ENCODE assay signal across 10 cellular contexts in the genomic region with DNA sequence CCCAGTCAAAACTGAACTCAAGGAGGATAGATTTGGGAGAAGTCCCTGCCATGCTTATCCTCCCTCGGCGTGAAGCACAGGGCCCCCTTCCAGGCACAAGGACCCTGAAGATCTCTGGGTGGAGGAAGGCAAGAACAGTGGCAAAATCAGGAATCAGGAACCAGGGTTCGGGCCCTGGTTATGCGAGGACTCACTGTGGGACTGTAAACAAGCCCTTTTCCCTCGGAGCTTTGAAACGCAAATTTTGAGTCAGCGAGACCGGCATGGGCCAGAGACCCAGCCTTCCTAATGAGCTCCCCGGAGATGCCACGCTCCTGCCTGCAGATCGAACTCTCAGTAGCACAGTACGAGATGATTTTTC.
DNase-seq lines count a peak whose midpoint lies in the region; ATAC-seq and TF ChIP-seq lines count a peak whose summit lies in the region.
"Had no signal": no experiment of that assay in that cellular context is flagged by ENCODE, and none has a peak within 500 bp of the region (broad histone marks: within the 10 kb centered on the region; RNA-seq: fewer than 3 reads in every experiment).

No MANE protein-coding gene starts in this region.

- H3K4me1 ChIP-seq in stomach smooth muscle (ENCODE audit: control insufficient read depth, insufficient read depth, low read length) = peaks cover 29% of the 10 kb centered on the region

- H3K9ac ChIP-seq in stomach smooth muscle (ENCODE audit: low read length in 2 of 2) = peak overlapping the region in 1 of 2 donors; percentile 19

- no peaks in the 10 kb centered on the region for H3K36me3 ChIP-seq in stomach smooth muscle (ENCODE audit: control insufficient read depth in 2 of 2, insufficient read depth in 2 of 2, low read length in 2 of 2)

- no peaks in the 10 kb centered on the region for H3K9me3 ChIP-seq in stomach smooth muscle (ENCODE audit: control insufficient read depth in 2 of 2, low read length in 2 of 2)

- peaks cover 4% of the 10 kb centered on the region for H3K36me3 Mint-ChIP-seq in T-helper 1 cell treated with Interleukin-12 subunit alpha and Interleukin-12 subunit beta and Interleukin-4 antibody, amounts not matched to agents 30 μg/mL and 1 μg/mL, for 36 hours (ENCODE audit: low read depth)
- H3K36me3 Mint-ChIP-seq in activated CD8-positive, alpha-beta T cell treated with anti-CD3 and anti-CD28 coated beads, Interleukin-2, amount 10 ng/mL, durations not matched to agents 7 days and 5 days (ENCODE audit: low read depth) = peaks cover 8% of the 10 kb centered on the region

- TF ChIP-seq CTCF in GM10266 (IDR thresholded peaks at IDR 0.05; ENCODE audit: control insufficient read depth, insufficient read depth, low read depth, missing control alignments) (no peak), GM13976 (IDR thresholded peaks at IDR 0.05; ENCODE audit: borderline replicate concordance, control extremely low read depth, extremely low read depth, insufficient read depth, missing control alignments) (no peak)

- H3K27me3 Mint-ChIP-seq in T-helper 1 cell treated with Interleukin-12 subunit alpha and Interleukin-12 subunit beta and Interleukin-4 antibody, amounts not matched to agents 30 μg/mL and 1 μg/mL, for 36 hours (ENCODE audit: low read depth) = peaks cover 53% of the 10 kb centered on the region
- H3K27me3 Mint-ChIP-seq in activated CD8-positive, alpha-beta T cell treated with anti-CD3 and anti-CD28 coated beads, Interleukin-2, amount 10 ng/mL, durations not matched to agents 7 days and 5 days (ENCODE audit: low read depth) = peaks cover 10% of the 10 kb centered on the region

- POLR2A ChIA-PET in activated CD8-positive, alpha-beta T cell treated with anti-CD3 and anti-CD28 coated beads, Interleukin-2, amount 10 ng/mL, durations not matched to agents 7 days and 5 days (lab: Charles Lee) = interaction anchor here (0.6 kb wide), 1 partner anchor 83 kb away, joined by 3 read pairs; no protein-coding TSS in a partner anchor

- H3K9me3 Mint-ChIP-seq in T-helper 1 cell treated with Interleukin-12 subunit alpha and Interleukin-12 subunit beta and Interleukin-4 antibody, amounts not matched to agents 30 μg/mL and 1 μg/mL, for 36 hours = peaks cover 4% of the 10 kb centered on the region
- H3K9me3 Mint-ChIP-seq in activated CD8-positive, alpha-beta T cell treated with anti-CD3 and anti-CD28 coated beads, Interleukin-2, amount 10 ng/mL, durations not matched to agents 7 days and 5 days (ENCODE audit: insufficient read depth) = peaks cover 3% of the 10 kb centered on the region
- H3K9me3 Mint-ChIP-seq: activated naive CD4-positive, alpha-beta T cell treated with anti-CD3 and anti-CD28 coated beads for 36 hours had no signal

- peaks cover 57% of the 10 kb centered on the region for H3K4me1 Mint-ChIP-seq in T-helper 1 cell treated with Interleukin-12 subunit alpha and Interleukin-12 subunit beta and Interleukin-4 antibody, amounts not matched to agents 30 μg/mL and 1 μg/mL, for 36 hours (ENCODE audit: low read depth)
- H3K4me1 Mint-ChIP-seq in activated CD8-positive, alpha-beta T cell treated with anti-CD3 and anti-CD28 coated beads, Interleukin-2, amount 10 ng/mL, durations not matched to agents 7 days and 5 days (ENCODE audit: low read depth) = peaks cover 77% of the 10 kb centered on the region

- ATAC-seq in activated CD8-positive, alpha-beta T cell treated with anti-CD3 and anti-CD28 coated beads, Interleukin-2, amount 10 ng/mL, durations not matched to agents 7 days and 5 days = no peak
- no peak for ATAC-seq in HG02885 (IDR thresholded peaks at IDR 0.05; ENCODE audit: poor library complexity, unreplicated experiment)

- peak overlapping the region; percentile 58 to 69 for H3K4me3 ChIP-seq in stomach smooth muscle (ENCODE audit: low read length in 2 of 2)

- peak overlapping the region; percentile 79 for H3K27ac Mint-ChIP-seq in T-helper 1 cell treated with Interleukin-12 subunit alpha and Interleukin-12 subunit beta and Interleukin-4 antibody, amounts not matched to agents 30 μg/mL and 1 μg/mL, for 36 hours
- peak overlapping the region; percentile 97 for H3K27ac Mint-ChIP-seq in activated CD8-positive, alpha-beta T cell treated with anti-CD3 and anti-CD28 coated beads, Interleukin-2, amount 10 ng/mL, durations not matched to agents 7 days and 5 days

- no peak for DNase-seq in T-helper 1 cell
- no peak for DNase-seq in activated CD8-positive, alpha-beta T cell treated with anti-CD3 and anti-CD28 coated beads, Interleukin-2, amount 10 ng/mL, durations not matched to agents 7 days and 5 days
- DNase-seq in GM10266 (ENCODE audit: extremely low spot score) = no peak
- DNase-seq in GM13976 (ENCODE audit: low spot score) = no peak

- peak overlapping the region; percentile 74 for H3K4me3 Mint-ChIP-seq in T-helper 1 cell treated with Interleukin-12 subunit alpha and Interleukin-12 subunit beta and Interleukin-4 antibody, amounts not matched to agents 30 μg/mL and 1 μg/mL, for 36 hours
- H3K4me3 Mint-ChIP-seq in activated CD8-positive, alpha-beta T cell treated with anti-CD3 and anti-CD28 coated beads, Interleukin-2, amount 10 ng/mL, durations not matched to agents 7 days and 5 days = peak overlapping the region; percentile 74

- H3K27me3 ChIP-seq in layer of hippocampus (ENCODE audit: control insufficient read depth, insufficient read depth, low read length) (no peaks in the 10 kb centered on the region), stomach smooth muscle (ENCODE audit: control insufficient read depth in 1 of 2, insufficient read depth in 2 of 2, low read length in 2 of 2) (no peaks in the 10 kb centered on the region)

- in situ Hi-C loops in GM13976 (cut with MboI; ENCODE audit: low sequenced_read_pairs, unreplicated experiment) = no loop called here

- CTCF ChIA-PET in activated CD8-positive, alpha-beta T cell treated with anti-CD3 and anti-CD28 coated beads, Interleukin-2, amount 10 ng/mL, durations not matched to agents 7 days and 5 days (lab: Charles Lee) = interaction anchor here (1.2 to 3.2 kb wide), 4 partner anchors 12 to 90 kb away, joined by 8 to 16 read pairs (median 8); no protein-coding TSS in a partner anchor

- peak overlapping the region; percentile 65 for H3K27ac ChIP-seq in layer of hippocampus (ENCODE audit: low read depth, low read length)
- H3K27ac ChIP-seq in stomach smooth muscle (ENCODE audit: low read length) = peak overlapping the region; percentile 41
- H3K27ac ChIP-seq: 22Rv1 had no signal
